ENCODE assay signal across 1 cellular context in genomic region chr1:54764132-54764921, GRCh38.
TF ChIP-seq lines count a peak whose summit lies in the region.

PARS2 (minus strand) TSS chr1:54764523; CDS start chr1:54759161, 5,362 bp downstream.

TF ChIP-seq in HepG2, 621 proteins besides CTCF, POLR2A, EP300 and RAD21 (continued from another document and continues in another):
- TF ChIP-seq AKNA (CRISPR knock-in tag; IDR thresholded peaks at IDR 0.05; ENCODE audit: borderline replicate concordance) (no peak), ZUFSP (CRISPR knock-in tag; IDR thresholded peaks at IDR 0.05; ENCODE audit: borderline replicate concordance) (no peak), HNRNPL (IDR thresholded peaks at IDR 0.05; ENCODE audit: low read depth, low read length) (0 out of 2 replicates have a peak, but pooled peaks have one; percentile 34), ZBED4 (CRISPR knock-in tag; IDR thresholded peaks at IDR 0.05; ENCODE audit: borderline replicate concordance) (no peak), ZBTB46 (CRISPR knock-in tag; IDR thresholded peaks at IDR 0.05; ENCODE audit: borderline replicate concordance) (no peak), HMGXB3 (CRISPR knock-in tag; IDR thresholded peaks at IDR 0.05; ENCODE audit: borderline replicate concordance) (peak; percentile 61; the same call in 1 of the 2 replicates), ZNF800 (CRISPR knock-in tag; IDR thresholded peaks at IDR 0.05) (no peak), TMF1 (CRISPR knock-in tag; IDR thresholded peaks at IDR 0.05; ENCODE audit: low read depth) (no peak), NFKBIZ (CRISPR knock-in tag; IDR thresholded peaks at IDR 0.05) (no peak), DBP (CRISPR knock-in tag; IDR thresholded peaks at IDR 0.05; ENCODE audit: not compliant biosample characterization) (no peak), ZEB1 (IDR thresholded peaks at IDR 0.05; ENCODE audit: insufficient replicate concordance, low read depth) (no peak), ZSCAN25 (CRISPR knock-in tag; IDR thresholded peaks at IDR 0.05) (no peak), ZNF121 (CRISPR knock-in tag; IDR thresholded peaks at IDR 0.05) (0 out of 2 replicates have a peak, but pooled peaks have one; percentile 60), SNAI1 (CRISPR knock-in tag; IDR thresholded peaks at IDR 0.05; ENCODE audit: borderline replicate concordance) (no peak), ZNF280D (CRISPR knock-in tag; IDR thresholded peaks at IDR 0.05) (no peak), ZSCAN5A (CRISPR knock-in tag; IDR thresholded peaks at IDR 0.05; ENCODE audit: borderline replicate concordance) (peak; percentile 22; the same call in 1 of the 2 replicates), ZNF781 (CRISPR knock-in tag; IDR thresholded peaks at IDR 0.05; ENCODE audit: borderline replicate concordance, not compliant biosample characterization) (no peak), MED8 (CRISPR knock-in tag; IDR thresholded peaks at IDR 0.05; ENCODE audit: insufficient replicate concordance) (no peak), ZNF570 (CRISPR knock-in tag; IDR thresholded peaks at IDR 0.05; ENCODE audit: borderline replicate concordance) (no peak), GLI4 (CRISPR knock-in tag; IDR thresholded peaks at IDR 0.05; ENCODE audit: borderline replicate concordance) (no peak), FIP1L1 (IDR thresholded peaks at IDR 0.05; ENCODE audit: borderline replicate concordance, insufficient read depth, low read depth, low read length) (no peak)
